1 cellular context compared by ENCODE assay signal in genomic region chr9:111896942-111897830, GRCh38.
TF ChIP-seq lines count a peak whose summit lies in the region.

No MANE protein-coding gene starts in this region.

TF ChIP-seq in HepG2, 621 proteins besides CTCF, POLR2A, EP300 and RAD21 (continued from another document and continues in another):
- no peak for TF ChIP-seq THYN1 (CRISPR knock-in tag; IDR thresholded peaks at IDR 0.05; ENCODE audit: borderline replicate concordance, low read depth)
- TF ChIP-seq SIN3A (IDR thresholded peaks at IDR 0.05; ENCODE audit: borderline replicate concordance, low read depth, low read length): no peak
- peak; percentile 10; the same call in 1 of the 2 replicates for TF ChIP-seq PHF8 (CRISPR knock-in tag; IDR thresholded peaks at IDR 0.05)
- TF ChIP-seq ZNF274 (CRISPR knock-in tag; IDR thresholded peaks at IDR 0.05): no peak; the same call in 1 of the 2 replicates
- no peak for TF ChIP-seq RNF219 (CRISPR knock-in tag; IDR thresholded peaks at IDR 0.05)
- no peak for TF ChIP-seq UBTF (CRISPR knock-in tag; IDR thresholded peaks at IDR 0.05)
- TF ChIP-seq MLLT10 (CRISPR knock-in tag; IDR thresholded peaks at IDR 0.05): no peak
- no peak for TF ChIP-seq NFAT5 (CRISPR knock-in tag; IDR thresholded peaks at IDR 0.05)
- no peak for TF ChIP-seq LBX2 (CRISPR knock-in tag; IDR thresholded peaks at IDR 0.05; ENCODE audit: borderline replicate concordance)
- TF ChIP-seq ARID2 (CRISPR knock-in tag; IDR thresholded peaks at IDR 0.05; ENCODE audit: borderline replicate concordance): no peak
- TF ChIP-seq GABPA (IDR thresholded peaks at IDR 0.05; ENCODE audit: low read depth, low read length): no peak; the same call in 1 of the 2 replicates
- no peak; the same call in 1 of the 2 replicates for TF ChIP-seq GABPA (CRISPR knock-in tag; IDR thresholded peaks at IDR 0.05; ENCODE audit: low read depth)
- TF ChIP-seq DR1 (CRISPR knock-in tag; IDR thresholded peaks at IDR 0.05): no peak
- TF ChIP-seq ELF3 (CRISPR knock-in tag; IDR thresholded peaks at IDR 0.05): no peak
- TF ChIP-seq KDM5B (CRISPR knock-in tag; IDR thresholded peaks at IDR 0.05; ENCODE audit: borderline replicate concordance): no peak
- TF ChIP-seq RARA (CRISPR knock-in tag; IDR thresholded peaks at IDR 0.05): no peak
- TF ChIP-seq STAG1 (CRISPR knock-in tag; IDR thresholded peaks at IDR 0.05): no peak
- TF ChIP-seq RORA (CRISPR knock-in tag; IDR thresholded peaks at IDR 0.05): no peak
- TF ChIP-seq CBX5 (CRISPR knock-in tag; IDR thresholded peaks at IDR 0.05; ENCODE audit: borderline replicate concordance): no peak
- TF ChIP-seq MEIS1 (CRISPR knock-in tag; IDR thresholded peaks at IDR 0.05; ENCODE audit: borderline replicate concordance): no peak
- TF ChIP-seq ZFP36L2 (CRISPR knock-in tag; IDR thresholded peaks at IDR 0.05): no peak
- no peak for TF ChIP-seq MXD4 (CRISPR knock-in tag; IDR thresholded peaks at IDR 0.05)
- TF ChIP-seq ZZZ3 (CRISPR knock-in tag; IDR thresholded peaks at IDR 0.05; ENCODE audit: borderline replicate concordance): no peak
- TF ChIP-seq RBAK (CRISPR knock-in tag; IDR thresholded peaks at IDR 0.05): no peak
- TF ChIP-seq ZBTB43 (CRISPR knock-in tag; conservative IDR thresholded peaks at IDR 0.05): no peak
- no peak for TF ChIP-seq TBL1XR1 (IDR thresholded peaks at IDR 0.05; ENCODE audit: borderline replicate concordance, low read length, partially characterized antibody)
- TF ChIP-seq ZNF567 (CRISPR knock-in tag; IDR thresholded peaks at IDR 0.05; ENCODE audit: borderline replicate concordance): no peak
- TF ChIP-seq MAF1 (CRISPR knock-in tag; IDR thresholded peaks at IDR 0.05; ENCODE audit: borderline replicate concordance): no peak
- TF ChIP-seq BHLHE40 (IDR thresholded peaks at IDR 0.05; ENCODE audit: low read length): peak; percentile 11; the same call in 1 of the 2 replicates
- TF ChIP-seq ZNF737 (CRISPR knock-in tag; IDR thresholded peaks at IDR 0.05; ENCODE audit: borderline replicate concordance): no peak
- no peak for TF ChIP-seq ZBTB26 (CRISPR knock-in tag; IDR thresholded peaks at IDR 0.05; ENCODE audit: borderline replicate concordance)
- TF ChIP-seq KMT2B (CRISPR knock-in tag; IDR thresholded peaks at IDR 0.05): 0 out of 2 replicates have a peak, but pooled peaks have one; percentile 19
- TF ChIP-seq ELF1 (CRISPR knock-in tag; IDR thresholded peaks at IDR 0.05): no peak
- TF ChIP-seq NR3C1 (CRISPR knock-in tag; IDR thresholded peaks at IDR 0.05): no peak
- no peak for TF ChIP-seq GATAD1 (CRISPR knock-in tag; IDR thresholded peaks at IDR 0.05)
- TF ChIP-seq ZNF3 (CRISPR knock-in tag; IDR thresholded peaks at IDR 0.05): no peak
- no peak for TF ChIP-seq ZNF614 (CRISPR knock-in tag; IDR thresholded peaks at IDR 0.05; ENCODE audit: borderline replicate concordance)
- no peak for TF ChIP-seq MEIS2 (CRISPR knock-in tag; IDR thresholded peaks at IDR 0.05)
- TF ChIP-seq HNF4G (IDR thresholded peaks at IDR 0.05; ENCODE audit: borderline replicate concordance, low read depth, low read length): no peak
- TF ChIP-seq HNF4G (CRISPR knock-in tag; IDR thresholded peaks at IDR 0.05; ENCODE audit: borderline replicate concordance, low read depth): no peak
- no peak for TF ChIP-seq STAT5B (CRISPR knock-in tag; IDR thresholded peaks at IDR 0.05)
- no peak for TF ChIP-seq PREB (CRISPR knock-in tag; IDR thresholded peaks at IDR 0.05)
- 0 out of 2 replicates have a peak, but pooled peaks have one; percentile 13 for TF ChIP-seq TSC22D2 (CRISPR knock-in tag; IDR thresholded peaks at IDR 0.05; ENCODE audit: borderline replicate concordance)
- TF ChIP-seq ZBTB10 (CRISPR knock-in tag; IDR thresholded peaks at IDR 0.05; ENCODE audit: borderline replicate concordance): no peak
- no peak for TF ChIP-seq FOXP1 (IDR thresholded peaks at IDR 0.05)
- TF ChIP-seq FOXP1 (CRISPR knock-in tag; IDR thresholded peaks at IDR 0.05): no peak
- no peak for TF ChIP-seq ASH2L (IDR thresholded peaks at IDR 0.05; ENCODE audit: insufficient read length, low read depth, low read length)
